Comparison of ENCODE assay signal across 1 cellular context in the genomic region with DNA sequence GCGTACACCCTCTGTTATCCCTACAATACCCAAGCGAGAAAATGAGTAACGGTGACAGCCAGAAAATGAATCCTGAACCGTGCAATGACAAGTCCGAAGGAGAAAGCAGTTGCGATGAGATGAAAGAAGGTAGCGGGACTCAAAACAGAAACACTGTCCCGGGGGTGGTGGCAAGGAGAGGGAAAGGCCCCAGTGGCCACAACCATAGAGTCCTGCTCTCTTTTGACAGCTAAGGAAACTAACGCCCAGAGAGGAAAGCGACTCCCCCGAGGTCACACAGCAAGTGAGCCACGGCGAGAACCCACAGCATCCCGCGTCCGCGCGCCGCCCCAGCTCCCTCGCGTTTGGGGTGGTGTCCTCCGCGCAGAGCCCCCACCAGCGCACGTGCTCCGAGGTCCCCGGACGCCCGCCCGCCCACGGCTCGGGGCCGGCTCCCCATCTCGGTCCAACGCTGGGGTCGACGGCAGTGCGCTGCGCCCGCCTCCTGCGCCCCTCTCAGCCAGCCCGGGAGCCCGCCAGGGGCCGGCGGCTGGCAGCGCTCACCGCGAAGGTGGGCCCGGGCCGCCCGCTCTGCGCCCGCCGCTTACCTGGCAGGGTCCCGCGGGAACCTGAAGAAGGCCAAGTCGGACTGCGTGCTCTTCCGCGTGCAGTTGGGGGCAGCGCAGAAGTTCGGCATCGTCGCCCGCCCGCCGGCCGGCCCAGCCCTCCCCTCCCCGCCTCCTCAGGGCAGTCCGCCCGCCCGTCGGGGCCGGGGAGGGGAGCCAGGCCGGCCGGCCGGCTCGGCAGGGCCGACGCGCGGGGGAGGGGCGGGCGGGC.
TF ChIP-seq lines count a peak whose summit lies in the region.

No MANE protein-coding gene starts in this region.

TF ChIP-seq in HCT116, 20 proteins besides CTCF, POLR2A, EP300 and RAD21:
- TF ChIP-seq, protein P1, sequence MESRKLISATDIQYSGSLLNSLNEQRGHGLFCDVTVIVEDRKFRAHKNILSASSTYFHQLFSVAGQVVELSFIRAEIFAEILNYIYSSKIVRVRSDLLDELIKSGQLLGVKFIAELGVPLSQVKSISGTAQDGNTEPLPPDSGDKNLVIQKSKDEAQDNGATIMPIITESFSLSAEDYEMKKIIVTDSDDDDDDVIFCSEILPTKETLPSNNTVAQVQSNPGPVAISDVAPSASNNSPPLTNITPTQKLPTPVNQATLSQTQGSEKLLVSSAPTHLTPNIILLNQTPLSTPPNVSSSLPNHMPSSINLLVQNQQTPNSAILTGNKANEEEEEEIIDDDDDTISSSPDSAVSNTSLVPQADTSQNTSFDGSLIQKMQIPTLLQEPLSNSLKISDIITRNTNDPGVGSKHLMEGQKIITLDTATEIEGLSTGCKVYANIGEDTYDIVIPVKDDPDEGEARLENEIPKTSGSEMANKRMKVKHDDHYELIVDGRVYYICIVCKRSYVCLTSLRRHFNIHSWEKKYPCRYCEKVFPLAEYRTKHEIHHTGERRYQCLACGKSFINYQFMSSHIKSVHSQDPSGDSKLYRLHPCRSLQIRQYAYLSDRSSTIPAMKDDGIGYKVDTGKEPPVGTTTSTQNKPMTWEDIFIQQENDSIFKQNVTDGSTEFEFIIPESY (IDR thresholded peaks at IDR 0.05; ENCODE audit: extremely low read depth, insufficient replicate concordance, low read length) = no peak
- no peak for TF ChIP-seq YY1 (IDR thresholded peaks at IDR 0.05; ENCODE audit: extremely low read depth, insufficient replicate concordance, low read depth, low read length)
- TF ChIP-seq ZFX (IDR thresholded peaks at IDR 0.05) = peak; percentile 85
- TF ChIP-seq, protein P2, sequence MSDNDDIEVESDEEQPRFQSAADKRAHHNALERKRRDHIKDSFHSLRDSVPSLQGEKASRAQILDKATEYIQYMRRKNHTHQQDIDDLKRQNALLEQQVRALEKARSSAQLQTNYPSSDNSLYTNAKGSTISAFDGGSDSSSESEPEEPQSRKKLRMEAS (IDR thresholded peaks at IDR 0.05) = peak; percentile 52; the same call in 1 of the 2 replicates
- TF ChIP-seq SIN3A (IDR thresholded peaks at IDR 0.05; ENCODE audit: low read depth) = peak; percentile 42; the same call in 1 of the 2 replicates
- no peak for TF ChIP-seq JUND (IDR thresholded peaks at IDR 0.05)
- TF ChIP-seq EZH2phosphoT487 (IDR thresholded peaks at IDR 0.05; ENCODE audit: borderline replicate concordance) = no peak
- no peak for TF ChIP-seq ZNF274 (IDR thresholded peaks at IDR 0.05; ENCODE audit: low read depth, low read length)
- TF ChIP-seq TCF7L2 (IDR thresholded peaks at IDR 0.05; ENCODE audit: borderline replicate concordance, extremely low read depth, insufficient read depth, insufficient read length) = no peak
